Comparison of ENCODE assay signal across 1 cellular context in the genomic region with DNA sequence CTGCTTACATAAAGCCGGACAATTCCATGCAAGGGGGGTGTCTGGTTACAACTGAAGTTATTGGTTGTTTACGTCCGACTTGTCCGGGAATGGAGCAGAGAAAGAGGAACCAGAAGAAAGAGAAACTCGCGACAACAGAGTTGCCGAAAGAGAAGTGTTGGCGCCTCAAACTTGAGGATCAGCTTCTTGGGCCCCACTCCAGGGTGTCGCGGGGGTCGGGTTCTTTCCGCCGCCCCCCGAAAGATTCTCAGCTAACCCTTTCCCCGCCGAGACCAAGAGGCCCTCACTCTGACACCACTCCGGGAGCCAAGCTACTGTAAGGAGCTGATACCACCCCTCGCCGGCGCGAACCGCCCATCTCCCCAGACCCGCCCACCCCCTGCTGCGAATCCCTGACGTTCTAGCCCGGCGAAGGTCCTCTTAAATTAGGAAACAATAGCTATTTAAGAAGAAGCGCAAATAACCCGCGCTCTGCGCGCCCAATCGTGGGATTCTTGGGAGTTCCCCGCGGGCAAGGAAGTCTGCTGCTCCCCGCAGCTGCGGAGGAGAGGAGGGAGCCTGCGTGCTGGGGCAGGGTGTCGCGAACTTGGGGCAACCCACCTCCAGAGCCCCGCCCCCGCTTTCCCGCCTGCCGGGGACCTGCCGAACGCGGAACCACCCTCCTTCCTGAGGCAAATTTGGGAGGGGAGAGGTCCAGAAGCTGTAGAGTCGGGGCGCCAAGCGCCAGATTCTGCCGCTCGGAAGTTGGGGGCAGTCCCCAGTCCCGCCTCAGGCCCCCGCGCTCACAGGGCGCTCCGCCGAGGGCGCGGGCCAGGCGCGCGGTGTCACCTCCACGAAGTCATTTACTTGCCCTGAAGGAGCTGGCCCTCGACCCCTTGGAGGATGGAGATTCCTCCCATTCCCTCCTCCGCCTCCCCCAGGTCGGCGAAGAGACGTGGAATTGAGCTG.
TF ChIP-seq lines count a peak whose summit lies in the region.

No MANE protein-coding gene starts in this region.

TF ChIP-seq in K562, 482 proteins besides CTCF, POLR2A, EP300 and RAD21 (continued from another document):
- TF ChIP-seq, protein P1, sequence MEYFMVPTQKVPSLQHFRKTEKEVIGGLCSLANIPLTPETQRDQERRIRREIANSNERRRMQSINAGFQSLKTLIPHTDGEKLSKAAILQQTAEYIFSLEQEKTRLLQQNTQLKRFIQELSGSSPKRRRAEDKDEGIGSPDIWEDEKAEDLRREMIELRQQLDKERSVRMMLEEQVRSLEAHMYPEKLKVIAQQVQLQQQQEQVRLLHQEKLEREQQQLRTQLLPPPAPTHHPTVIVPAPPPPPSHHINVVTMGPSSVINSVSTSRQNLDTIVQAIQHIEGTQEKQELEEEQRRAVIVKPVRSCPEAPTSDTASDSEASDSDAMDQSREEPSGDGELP (CRISPR knock-in tag; IDR thresholded peaks at IDR 0.05; ENCODE audit: borderline replicate concordance), result peak; percentile 56; the same call in 1 of the 2 replicates
- TF ChIP-seq IRF2 (CRISPR knock-in tag; IDR thresholded peaks at IDR 0.05) (no peak), SREBF2 (CRISPR knock-in tag; IDR thresholded peaks at IDR 0.05) (no peak), ZBTB7A (IDR thresholded peaks at IDR 0.05; ENCODE audit: borderline replicate concordance, control insufficient read depth, low read depth, low read length) (peak; percentile 20), CREBBP (IDR thresholded peaks at IDR 0.05; ENCODE audit: low read depth, low read length) (no peak), NCOA2 (IDR thresholded peaks at IDR 0.05; ENCODE audit: partially characterized antibody in 2 of 2) (no peak), ZNF184 (CRISPR knock-in tag; IDR thresholded peaks at IDR 0.05) (no peak), KDM4B (IDR thresholded peaks at IDR 0.05; ENCODE audit: borderline replicate concordance in 2 of 2, low read depth in 1 of 2) (no peak), MAZ (CRISPR knock-in tag; conservative IDR thresholded peaks at IDR 0.05 in 1 of 2, IDR thresholded peaks at IDR 0.05 in 1 of 2) (peak in 1 of 2 experiments; percentile 34; a peak in 1 of 4 replicates), NRF1 (conservative IDR thresholded peaks at IDR 0.05 in 1 of 2, IDR thresholded peaks at IDR 0.05 in 1 of 2) (peak; percentile 34 to 40; a peak in 1 of 4 replicates), CCNT2 (IDR thresholded peaks at IDR 0.05; ENCODE audit: borderline replicate concordance, extremely low read depth, insufficient read length, low read depth, low read length) (peak; percentile 13), ADNP (tag; IDR thresholded peaks at IDR 0.05) (no peak), NR2C1 (IDR thresholded peaks at IDR 0.05) (no peak), NR2C1 (tag; IDR thresholded peaks at IDR 0.05) (no peak), SIN3A (IDR thresholded peaks at IDR 0.05; ENCODE audit: borderline replicate concordance in 2 of 2, control insufficient read depth in 1 of 2, low read depth in 2 of 2, low read length in 2 of 2) (no peak), SMAD2 (IDR thresholded peaks at IDR 0.05; ENCODE audit: low read depth, low read length) (no peak), SRSF7 (optimal IDR thresholded peaks at IDR 0.05; ENCODE audit: low read depth, low read length) (no peak), NFRKB (IDR thresholded peaks at IDR 0.05; ENCODE audit: low read depth) (no peak), ZNF282 (CRISPR knock-in tag; IDR thresholded peaks at IDR 0.05) (peak; percentile 57; the same call in 1 of the 2 replicates), ESRRB (CRISPR knock-in tag; IDR thresholded peaks at IDR 0.05; ENCODE audit: borderline replicate concordance) (no peak), TAF1 (IDR thresholded peaks at IDR 0.05; ENCODE audit: control insufficient read depth, extremely low read depth, insufficient read depth, low read length, severe bottlenecking) (peak; percentile 13), ZNF253 (CRISPR knock-in tag; conservative IDR thresholded peaks at IDR 0.05) (no peak), ZNF696 (CRISPR knock-in tag; conservative IDR thresholded peaks at IDR 0.05) (no peak), ZNF586 (CRISPR knock-in tag; conservative IDR thresholded peaks at IDR 0.05) (no peak), ZNF77 (CRISPR knock-in tag; IDR thresholded peaks at IDR 0.05) (no peak), YY1 (IDR thresholded peaks at IDR 0.05; ENCODE audit: borderline replicate concordance in 1 of 3, control insufficient read depth in 1 of 3, extremely low read depth in 1 of 3, insufficient read depth in 3 of 3, insufficient read length in 1 of 3, insufficient replicate concordance in 2 of 3, low read depth in 1 of 3, low read length in 2 of 3) (peak in 1 of 3 experiments; percentile 47), CBX3 (IDR thresholded peaks at IDR 0.05; ENCODE audit: borderline replicate concordance in 1 of 2, low read length in 2 of 2) (no peak)
- TF ChIP-seq, protein P2, sequence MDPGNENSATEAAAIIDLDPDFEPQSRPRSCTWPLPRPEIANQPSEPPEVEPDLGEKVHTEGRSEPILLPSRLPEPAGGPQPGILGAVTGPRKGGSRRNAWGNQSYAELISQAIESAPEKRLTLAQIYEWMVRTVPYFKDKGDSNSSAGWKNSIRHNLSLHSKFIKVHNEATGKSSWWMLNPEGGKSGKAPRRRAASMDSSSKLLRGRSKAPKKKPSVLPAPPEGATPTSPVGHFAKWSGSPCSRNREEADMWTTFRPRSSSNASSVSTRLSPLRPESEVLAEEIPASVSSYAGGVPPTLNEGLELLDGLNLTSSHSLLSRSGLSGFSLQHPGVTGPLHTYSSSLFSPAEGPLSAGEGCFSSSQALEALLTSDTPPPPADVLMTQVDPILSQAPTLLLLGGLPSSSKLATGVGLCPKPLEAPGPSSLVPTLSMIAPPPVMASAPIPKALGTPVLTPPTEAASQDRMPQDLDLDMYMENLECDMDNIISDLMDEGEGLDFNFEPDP (CRISPR knock-in tag; IDR thresholded peaks at IDR 0.05), result no peak
- TF ChIP-seq, protein P3, sequence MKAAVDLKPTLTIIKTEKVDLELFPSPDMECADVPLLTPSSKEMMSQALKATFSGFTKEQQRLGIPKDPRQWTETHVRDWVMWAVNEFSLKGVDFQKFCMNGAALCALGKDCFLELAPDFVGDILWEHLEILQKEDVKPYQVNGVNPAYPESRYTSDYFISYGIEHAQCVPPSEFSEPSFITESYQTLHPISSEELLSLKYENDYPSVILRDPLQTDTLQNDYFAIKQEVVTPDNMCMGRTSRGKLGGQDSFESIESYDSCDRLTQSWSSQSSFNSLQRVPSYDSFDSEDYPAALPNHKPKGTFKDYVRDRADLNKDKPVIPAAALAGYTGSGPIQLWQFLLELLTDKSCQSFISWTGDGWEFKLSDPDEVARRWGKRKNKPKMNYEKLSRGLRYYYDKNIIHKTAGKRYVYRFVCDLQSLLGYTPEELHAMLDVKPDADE (conservative IDR thresholded peaks at IDR 0.05; ENCODE audit: control insufficient read depth, low read depth, low read length), result no peak
- TF ChIP-seq, protein P4, sequence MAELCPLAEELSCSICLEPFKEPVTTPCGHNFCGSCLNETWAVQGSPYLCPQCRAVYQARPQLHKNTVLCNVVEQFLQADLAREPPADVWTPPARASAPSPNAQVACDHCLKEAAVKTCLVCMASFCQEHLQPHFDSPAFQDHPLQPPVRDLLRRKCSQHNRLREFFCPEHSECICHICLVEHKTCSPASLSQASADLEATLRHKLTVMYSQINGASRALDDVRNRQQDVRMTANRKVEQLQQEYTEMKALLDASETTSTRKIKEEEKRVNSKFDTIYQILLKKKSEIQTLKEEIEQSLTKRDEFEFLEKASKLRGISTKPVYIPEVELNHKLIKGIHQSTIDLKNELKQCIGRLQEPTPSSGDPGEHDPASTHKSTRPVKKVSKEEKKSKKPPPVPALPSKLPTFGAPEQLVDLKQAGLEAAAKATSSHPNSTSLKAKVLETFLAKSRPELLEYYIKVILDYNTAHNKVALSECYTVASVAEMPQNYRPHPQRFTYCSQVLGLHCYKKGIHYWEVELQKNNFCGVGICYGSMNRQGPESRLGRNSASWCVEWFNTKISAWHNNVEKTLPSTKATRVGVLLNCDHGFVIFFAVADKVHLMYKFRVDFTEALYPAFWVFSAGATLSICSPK (IDR thresholded peaks at IDR 0.05; ENCODE audit: borderline replicate concordance), result no peak
- TF ChIP-seq, protein P5, sequence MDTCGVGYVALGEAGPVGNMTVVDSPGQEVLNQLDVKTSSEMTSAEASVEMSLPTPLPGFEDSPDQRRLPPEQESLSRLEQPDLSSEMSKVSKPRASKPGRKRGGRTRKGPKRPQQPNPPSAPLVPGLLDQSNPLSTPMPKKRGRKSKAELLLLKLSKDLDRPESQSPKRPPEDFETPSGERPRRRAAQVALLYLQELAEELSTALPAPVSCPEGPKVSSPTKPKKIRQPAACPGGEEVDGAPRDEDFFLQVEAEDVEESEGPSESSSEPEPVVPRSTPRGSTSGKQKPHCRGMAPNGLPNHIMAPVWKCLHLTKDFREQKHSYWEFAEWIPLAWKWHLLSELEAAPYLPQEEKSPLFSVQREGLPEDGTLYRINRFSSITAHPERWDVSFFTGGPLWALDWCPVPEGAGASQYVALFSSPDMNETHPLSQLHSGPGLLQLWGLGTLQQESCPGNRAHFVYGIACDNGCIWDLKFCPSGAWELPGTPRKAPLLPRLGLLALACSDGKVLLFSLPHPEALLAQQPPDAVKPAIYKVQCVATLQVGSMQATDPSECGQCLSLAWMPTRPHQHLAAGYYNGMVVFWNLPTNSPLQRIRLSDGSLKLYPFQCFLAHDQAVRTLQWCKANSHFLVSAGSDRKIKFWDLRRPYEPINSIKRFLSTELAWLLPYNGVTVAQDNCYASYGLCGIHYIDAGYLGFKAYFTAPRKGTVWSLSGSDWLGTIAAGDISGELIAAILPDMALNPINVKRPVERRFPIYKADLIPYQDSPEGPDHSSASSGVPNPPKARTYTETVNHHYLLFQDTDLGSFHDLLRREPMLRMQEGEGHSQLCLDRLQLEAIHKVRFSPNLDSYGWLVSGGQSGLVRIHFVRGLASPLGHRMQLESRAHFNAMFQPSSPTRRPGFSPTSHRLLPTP (IDR thresholded peaks at IDR 0.05; ENCODE audit: borderline replicate concordance, extremely low read depth, insufficient read length), result no peak
- TF ChIP-seq, protein P6, sequence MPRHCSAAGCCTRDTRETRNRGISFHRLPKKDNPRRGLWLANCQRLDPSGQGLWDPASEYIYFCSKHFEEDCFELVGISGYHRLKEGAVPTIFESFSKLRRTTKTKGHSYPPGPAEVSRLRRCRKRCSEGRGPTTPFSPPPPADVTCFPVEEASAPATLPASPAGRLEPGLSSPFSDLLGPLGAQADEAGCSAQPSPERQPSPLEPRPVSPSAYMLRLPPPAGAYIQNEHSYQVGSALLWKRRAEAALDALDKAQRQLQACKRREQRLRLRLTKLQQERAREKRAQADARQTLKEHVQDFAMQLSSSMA (CRISPR knock-in tag; IDR thresholded peaks at IDR 0.05), result no peak
TF ChIP-seq in K562: peak in this region for 69.
